In the genomic region with DNA sequence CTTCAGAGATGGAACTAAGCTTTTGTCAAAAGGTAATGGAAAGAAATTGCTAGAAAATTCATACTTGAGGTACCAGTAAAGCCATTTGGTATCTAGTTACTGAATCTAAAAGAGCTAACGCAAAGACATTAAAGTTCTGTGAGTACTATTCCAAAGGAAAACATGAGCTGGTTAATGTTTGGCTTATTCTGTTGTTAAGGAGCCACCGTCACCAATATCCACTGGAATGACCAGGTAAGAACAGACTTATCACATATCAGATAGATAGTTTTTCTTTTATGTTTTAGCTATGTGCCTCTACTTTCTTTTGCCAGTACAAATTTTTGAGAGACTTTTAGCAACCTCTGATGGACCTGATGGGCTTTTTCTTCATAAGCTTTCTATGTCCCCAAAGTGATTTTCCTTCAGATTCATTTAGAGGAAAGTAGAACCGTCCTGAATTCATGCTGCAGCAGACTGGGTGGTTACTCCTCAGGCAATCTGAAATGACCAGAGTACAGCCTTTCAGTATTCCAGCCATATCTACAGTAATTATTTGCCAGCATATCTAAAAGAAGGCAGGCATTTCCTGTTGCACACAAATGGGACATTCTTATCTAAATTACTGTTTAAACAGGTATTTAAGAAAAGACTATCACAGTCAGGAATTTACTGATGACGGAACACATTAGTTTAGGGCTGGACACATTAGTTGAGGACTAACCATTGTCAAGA, we compare ENCODE assay signal across 20 cellular contexts.
DNase-seq lines count a peak whose midpoint lies in the region; ATAC-seq and TF ChIP-seq lines count a peak whose summit lies in the region.
"Had no signal": no experiment of that assay in that cellular context is flagged by ENCODE, and none has a peak within 500 bp of the region (broad histone marks: within the 10 kb centered on the region; RNA-seq: fewer than 3 reads in every experiment).

No MANE protein-coding gene starts in this region.

- intact Hi-C loops in left ventricle myocardium inferior (cut with micrococcal nuclease) (loop anchor here (5.0 kb wide), 1 partner anchor 63 kb away; no protein-coding TSS in a partner anchor), head of caudate nucleus (cut with DNase I) (no loop called here)

- H3K4me1 ChIP-seq in left ventricle myocardium inferior (peaks cover 31% of the 10 kb centered on the region), right atrium auricular region (peaks cover 0 to 21% of the 10 kb centered on the region in 2 donors), endodermal cell (ENCODE audit: control insufficient read depth, insufficient read depth, low read length) (peaks cover 17% of the 10 kb centered on the region), mucosa of rectum (ENCODE audit: control insufficient read depth in 2 of 2, insufficient read depth in 2 of 2, low read length in 2 of 2) (peaks cover 17 to 28% of the 10 kb centered on the region in 2 donors)

- no peak for ATAC-seq in GM21723 (IDR thresholded peaks at IDR 0.05; ENCODE audit: unreplicated experiment)

- H3K36me3 ChIP-seq in left ventricle myocardium inferior (no peaks in the 10 kb centered on the region), right atrium auricular region (no peaks in the 10 kb centered on the region), endodermal cell (ENCODE audit: control insufficient read depth, insufficient read depth, low read length) (no peaks in the 10 kb centered on the region), mucosa of rectum (ENCODE audit: control insufficient read depth in 2 of 2, insufficient read depth in 2 of 2, low read length in 2 of 2) (no peaks in the 10 kb centered on the region)

- WGBS in endodermal cell (ENCODE audit: insufficient coverage in 1 of 2, insufficient read length in 1 of 2), 2 experiments = 87 to 100% methylated on average over 3 to 4 of the region's 4 CpGs

- H3K27me3 ChIP-seq in left ventricle myocardium inferior (ENCODE audit: low read depth) (no peaks in the 10 kb centered on the region), right atrium auricular region (no peaks in the 10 kb centered on the region), endodermal cell (ENCODE audit: control insufficient read depth, insufficient read depth, low read length, poor library complexity, severe bottlenecking) (no peaks in the 10 kb centered on the region), mucosa of rectum (ENCODE audit: control insufficient read depth in 2 of 2, insufficient read depth in 2 of 2, low read length in 2 of 2) (no peaks in the 10 kb centered on the region)

- H3K4me3 Mint-ChIP-seq in endodermal cell = no peak overlapping the region
- H3K4me3 Mint-ChIP-seq: H9 had no signal

- H3K27me3 Mint-ChIP-seq in endodermal cell (ENCODE audit: insufficient read depth) = no peaks in the 10 kb centered on the region

- H3K4me3 ChIP-seq in left ventricle myocardium inferior (no peak overlapping the region), right atrium auricular region (no peak overlapping the region), endodermal cell (ENCODE audit: low read length) (peak overlapping the region; percentile 19), mucosa of rectum (ENCODE audit: low read length in 2 of 2) (peak overlapping the region; percentile 17 to 38)
- H3K4me3 ChIP-seq: SK-N-MC had no signal

- no peak overlapping the region for H3K9ac ChIP-seq in endodermal cell (ENCODE audit: extremely low read depth, low read length, poor library complexity, severe bottlenecking)
- H3K9ac ChIP-seq in mucosa of rectum (ENCODE audit: low read depth in 1 of 2, low read length in 2 of 2) = peak overlapping the region in 1 of 2 donors; percentile 49

- no peaks in the 10 kb centered on the region for H3K36me3 Mint-ChIP-seq in endodermal cell (ENCODE audit: low read depth)

- H3K4me1 Mint-ChIP-seq in endodermal cell = peaks cover 37% of the 10 kb centered on the region

- H3K9me3 ChIP-seq in left ventricle myocardium inferior (replicated peaks) (no peaks in the 10 kb centered on the region), right atrium auricular region (no peaks in the 10 kb centered on the region), endodermal cell (ENCODE audit: control insufficient read depth, low read length) (no peaks in the 10 kb centered on the region), mucosa of rectum (ENCODE audit: control insufficient read depth in 2 of 2, low read length in 2 of 2) (no peaks in the 10 kb centered on the region)

- no peaks in the 10 kb centered on the region for H3K9me3 Mint-ChIP-seq in endodermal cell
- H3K9me3 Mint-ChIP-seq: H9 had no signal

- DNase-seq in left ventricle myocardium inferior = no peak
- DNase-seq in right atrium auricular region (ENCODE audit: low spot score) = no peak
- no peak for DNase-seq in endodermal cell
- DNase-seq in NK-92 (lab: John Stamatoyannopoulos, UW; ENCODE audit: unreplicated experiment) = no peak
- no peak for DNase-seq in head of caudate nucleus
- no peak for DNase-seq in NCI-H2227 treated with DMSO at 0.1 percent for 48 hours (lab: John Stamatoyannopoulos, UW)
- DNase-seq: amygdala; C1 segment of cervical spinal cord; H9; KBM-7; midbrain; NCI-H1048; stimulated activated CD4-positive, alpha-beta T cell treated with anti-CD3 and anti-CD28 coated beads, Interleukin-4, amount 100 ng/mL, for 4 hours; stimulated activated CD8-positive, alpha-beta memory T cell treated with anti-CD3 and anti-CD28 coated beads, Interleukin-4, amount 100 ng/mL, for 48 hours; T-helper 9 cell had no signal

- H3K27ac ChIP-seq in left ventricle myocardium inferior (replicated peaks) (peak overlapping the region; percentile 87), right atrium auricular region (peak overlapping the region in 1 of 2 donors; percentile 76), endodermal cell (ENCODE audit: low read depth, low read length) (no peak overlapping the region), mucosa of rectum (ENCODE audit: low read depth in 2 of 2, low read length in 2 of 2) (peak overlapping the region; percentile 79 to 84)
- H3K27ac ChIP-seq: epithelial cell of prostate, HL-60, SK-N-MC had no signal

- TF ChIP-seq CTCF in left ventricle myocardium inferior (IDR thresholded peaks at IDR 0.05; ENCODE audit: borderline replicate concordance) (no peak), right atrium auricular region (IDR thresholded peaks at IDR 0.05) (no peak), endodermal cell (conservative IDR thresholded peaks at IDR 0.05) (no peak)

- no peak overlapping the region for H3K27ac Mint-ChIP-seq in endodermal cell
- H3K27ac Mint-ChIP-seq: H9 had no signal

Comparison
In these comparisons a context has a peak if more than half of its experiments do, and no peak if none do; other contexts are left out.
1. H3K4me3 ChIP-seq: peak in endodermal cell (single experiment) and mucosa of rectum (2 of 2); none in left ventricle myocardium inferior (single experiment) and right atrium auricular region (0 of 2).